ENCODE assay signal across 8 cellular contexts in the genomic region with DNA sequence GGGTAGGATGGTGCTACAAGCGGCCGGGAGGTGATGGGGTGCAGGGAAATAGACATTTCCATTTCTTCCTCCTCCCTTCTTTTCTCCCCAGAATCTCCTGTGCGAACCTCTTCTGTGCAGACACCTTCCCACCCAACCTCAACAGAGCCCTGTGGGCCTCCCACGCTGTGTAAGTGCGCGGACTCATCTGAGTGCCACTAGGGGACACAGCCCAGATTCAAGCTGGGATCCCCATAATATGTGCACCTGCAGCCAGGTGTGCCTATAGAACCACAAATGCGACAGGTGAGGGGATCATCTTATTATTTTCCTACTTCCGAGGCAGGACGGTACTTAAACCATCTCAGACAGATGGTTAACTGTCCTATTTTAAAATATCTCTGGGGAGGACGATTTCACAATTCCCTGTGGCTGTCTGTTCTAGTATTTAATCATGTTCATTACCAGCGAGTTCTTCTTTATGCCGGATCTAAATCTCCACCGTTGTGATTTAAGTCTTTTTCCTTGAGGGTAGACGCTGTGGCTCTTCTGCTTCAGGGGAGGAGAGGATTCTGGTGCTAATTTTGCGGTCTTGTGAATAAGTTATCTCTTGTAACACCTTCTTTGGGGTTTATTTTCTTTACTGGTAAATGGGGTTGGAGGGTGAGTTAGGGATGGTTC. TPM values are rescaled to one million over a fixed set of nuclear protein-coding genes. Genes with fewer than 3 reads are reported as not detected.
A peak's percentile ranks its signal among the peaks of the same experiment; 100 is the strongest.
DNase-seq lines count a peak whose midpoint lies in the region; ATAC-seq and TF ChIP-seq lines count a peak whose summit lies in the region.

No MANE protein-coding gene starts in this region.

- H3K9me3 ChIP-seq in HEK293 (ENCODE audit: control insufficient read depth, insufficient read depth, low read depth, low read length) (no peaks in the 10 kb centered on the region), SJCRH30 (replicated peaks) (no peaks in the 10 kb centered on the region), fibroblast of lung (ENCODE audit: control insufficient read depth, insufficient read depth, low read depth, low read length) (no peaks in the 10 kb centered on the region), skeletal muscle tissue (ENCODE audit: control insufficient read depth in 3 of 3, low read length in 3 of 3) (no peaks in the 10 kb centered on the region), aorta (ENCODE audit: control insufficient read depth, low read length) (no peaks in the 10 kb centered on the region)

- no peaks in the 10 kb centered on the region for H3K79me2 ChIP-seq in fibroblast of lung (ENCODE audit: control insufficient read depth, insufficient read depth, low read length)

- TF ChIP-seq CTCF in HEK293 (tag by site-specific recombination; IDR thresholded peaks at IDR 0.05) (no peak), fibroblast of lung (conservative IDR thresholded peaks at IDR 0.05 in 1 of 2, IDR thresholded peaks at IDR 0.05 in 1 of 2; ENCODE audit: low read depth in 1 of 2, low read length in 2 of 2) (no peak)

- CTCF ChIA-PET in HEK293 (lab: Yijun Ruan, JAX) = interaction anchor here (0.5 to 3.2 kb wide), 11 partner anchors 9 to 360 kb away, joined by 3 to 21 read pairs (median 5); no protein-coding TSS in a partner anchor

- H3K4me1 ChIP-seq in HEK293 (ENCODE audit: control insufficient read depth, insufficient read depth, low read length) (0 out of 2 replicates have a peak, but pooled peaks cover 4% of the 10 kb centered on the region), SJCRH30 (no peaks in the 10 kb centered on the region), fibroblast of lung (ENCODE audit: control insufficient read depth, extremely low read depth, insufficient read depth, low read length) (no peaks in the 10 kb centered on the region), skeletal muscle tissue (ENCODE audit: control insufficient read depth in 3 of 3, insufficient read depth in 3 of 3, low read length in 3 of 3) (peaks cover 11 to 17% (median 13%) of the 10 kb centered on the region in 3 donors), aorta (ENCODE audit: control insufficient read depth in 1 of 2, insufficient read depth in 2 of 2, low read length in 2 of 2) (no peaks in the 10 kb centered on the region)

- POLR2A ChIA-PET in HEK293 (lab: Yijun Ruan, JAX) = no interaction called here

- peak overlapping the region; percentile 74 for H3K4me2 ChIP-seq in fibroblast of lung (ENCODE audit: extremely low read depth, insufficient read depth, low read length)

- WGBS in aorta, 2 donors = 72 to 77% methylated on average over 15 of the region's 15 CpGs

- peak overlapping the region; percentile 79 for H2AFZ ChIP-seq in fibroblast of lung (ENCODE audit: low read length)

- no peak for ATAC-seq in aorta (ENCODE audit: low FRiP score)

- H3K36me3 ChIP-seq in HEK293 (ENCODE audit: control insufficient read depth in 2 of 2, insufficient read depth in 1 of 2, low read length in 2 of 2) (no peaks in the 10 kb centered on the region), SJCRH30 (no peaks in the 10 kb centered on the region), fibroblast of lung (ENCODE audit: control insufficient read depth, insufficient read depth, low read length) (no peaks in the 10 kb centered on the region), skeletal muscle tissue (ENCODE audit: control insufficient read depth in 3 of 3, insufficient read depth in 3 of 3, low read length in 3 of 3) (no peaks in the 10 kb centered on the region), aorta (ENCODE audit: control insufficient read depth in 1 of 2, insufficient read depth in 2 of 2, low read length in 1 of 2) (no peaks in the 10 kb centered on the region)

- DNase-seq in SJCRH30 (no peak), fibroblast of lung (ENCODE audit: low read depth in 2 of 2) (no peak), NCI-H2081 treated with DMSO at 0.1 percent for 48 hours (lab: John Stamatoyannopoulos, UW) (no peak), middle frontal gyrus (ENCODE audit: extremely low spot score, low spot score) (no peak), aorta (no peak)
- no peak for DNase-seq in activated CD4-positive, alpha-beta T cell treated with anti-CD3 and anti-CD28 coated beads for 48 hours

- peaks cover 34% of the 10 kb centered on the region; the same call in 1 of the 2 replicates for H3K27me3 ChIP-seq in SJCRH30
- H3K27me3 ChIP-seq in fibroblast of lung (ENCODE audit: control insufficient read depth, insufficient read depth, low read length) = peaks cover 29% of the 10 kb centered on the region
- peaks cover 16 to 35% (median 21%) of the 10 kb centered on the region in 3 donors for H3K27me3 ChIP-seq in skeletal muscle tissue (ENCODE audit: control insufficient read depth in 3 of 3, insufficient read depth in 3 of 3, low read length in 3 of 3)
- H3K27me3 ChIP-seq in aorta (ENCODE audit: control insufficient read depth in 1 of 2, insufficient read depth in 2 of 2, low read length in 1 of 2) = no peaks in the 10 kb centered on the region

- intact Hi-C loops in aorta (cut with DNase I) = loop anchor here (1.0 to 10.0 kb wide), 5 partner anchors 33 to 547 kb away; a partner anchor contains a TSS

- H3K9ac ChIP-seq in fibroblast of lung (ENCODE audit: insufficient read depth, low read length) (no peak overlapping the region), skeletal muscle tissue (ENCODE audit: low read depth in 1 of 3, low read length in 3 of 3) (no peak overlapping the region)

- H4K20me1 ChIP-seq in fibroblast of lung (ENCODE audit: control insufficient read depth, extremely low read depth, insufficient read depth, low read length) = no peaks in the 10 kb centered on the region

- no peak overlapping the region for H3K27ac ChIP-seq in HEK293 (ENCODE audit: extremely low read depth, low read depth, low read length)
- H3K27ac ChIP-seq in SJCRH30 = no peak overlapping the region
- no peak overlapping the region for H3K27ac ChIP-seq in fibroblast of lung (ENCODE audit: insufficient read depth, low read length)
- no peak overlapping the region for H3K27ac ChIP-seq in skeletal muscle tissue (ENCODE audit: low read depth, low read length)
- H3K27ac ChIP-seq in aorta (ENCODE audit: low read depth in 1 of 2, low read length in 2 of 2) = no peak overlapping the region

- no peak overlapping the region for H3K4me3 ChIP-seq in HEK293 (ENCODE audit: low read depth, low read length)
- H3K4me3 ChIP-seq in SJCRH30 = peak overlapping the region; percentile 38; the same call in 1 of the 2 replicates
- peak overlapping the region in 2 of 4 experiments; percentile 51 to 55 for H3K4me3 ChIP-seq in fibroblast of lung (replicated peaks in 1 of 4; ENCODE audit: control extremely low read depth in 1 of 4, insufficient read depth in 1 of 4, low read depth in 3 of 4, low read length in 4 of 4)
- H3K4me3 ChIP-seq in skeletal muscle tissue (ENCODE audit: low read length in 3 of 3) = peak overlapping the region; percentile 64 to 69 (median 66)
- H3K4me3 ChIP-seq in aorta (ENCODE audit: low read length in 2 of 2) = no peak overlapping the region

TF ChIP-seq in HEK293, 187 proteins besides CTCF, POLR2A, EP300 and RAD21:
- TF ChIP-seq ZNF391 (tag by site-specific recombination; IDR thresholded peaks at IDR 0.05; ENCODE audit: borderline replicate concordance, low read depth) (no peak), SCRT1 (tag by site-specific recombination; IDR thresholded peaks at IDR 0.05; ENCODE audit: borderline replicate concordance) (peak; percentile 83), ZNF670 (tag by site-specific recombination; IDR thresholded peaks at IDR 0.05; ENCODE audit: low read depth) (no peak), ZNF558 (tag by site-specific recombination; IDR thresholded peaks at IDR 0.05) (no peak), ZNF132 (tag by site-specific recombination; IDR thresholded peaks at IDR 0.05; ENCODE audit: borderline replicate concordance) (no peak), SCRT2 (tag by site-specific recombination; IDR thresholded peaks at IDR 0.05) (peak; percentile 86), ZNF544 (tag by site-specific recombination; IDR thresholded peaks at IDR 0.05) (no peak), ZIC2 (tag by site-specific recombination; IDR thresholded peaks at IDR 0.05) (no peak), ZNF121 (tag by site-specific recombination; IDR thresholded peaks at IDR 0.05) (no peak)
- TF ChIP-seq, protein P1, sequence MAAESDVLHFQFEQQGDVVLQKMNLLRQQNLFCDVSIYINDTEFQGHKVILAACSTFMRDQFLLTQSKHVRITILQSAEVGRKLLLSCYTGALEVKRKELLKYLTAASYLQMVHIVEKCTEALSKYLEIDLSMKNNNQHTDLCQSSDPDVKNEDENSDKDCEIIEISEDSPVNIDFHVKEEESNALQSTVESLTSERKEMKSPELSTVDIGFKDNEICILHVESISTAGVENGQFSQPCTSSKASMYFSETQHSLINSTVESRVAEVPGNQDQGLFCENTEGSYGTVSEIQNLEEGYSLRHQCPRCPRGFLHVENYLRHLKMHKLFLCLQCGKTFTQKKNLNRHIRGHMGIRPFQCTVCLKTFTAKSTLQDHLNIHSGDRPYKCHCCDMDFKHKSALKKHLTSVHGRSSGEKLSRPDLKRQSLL (tag by site-specific recombination; IDR thresholded peaks at IDR 0.05) = no peak

RNA-seq across cellular contexts. Expression of a gene that starts 17.2 kb away (rescaled TPM):
- not detected in 2 replicates for total RNA-seq in SJCRH30 (2014; rRNA removed; shearing (Covaris generic))
- total RNA-seq in fibroblast of lung = 7.4 and 11.4 TPM in 2 replicates
- polyA plus RNA-seq in fibroblast of lung = 5.4 and 7.6 TPM in 2 replicates
- polyA plus RNA-seq in fibroblast of lung (2012) = 3.8 and 7.7 TPM in 2 replicates
- 27.0 and 44.8 TPM in 2 replicates for polyA minus RNA-seq in fibroblast of lung (ENCODE audit: low replicate concordance)
- 7.3 TPM for total RNA-seq in skeletal muscle tissue
- 100 to 1,000 TPM in 1 of 2 donors, 10 to 100 TPM in 1; 70.4 to 114 TPM for total RNA-seq in aorta
- polyA plus RNA-seq in aorta = 10 to 100 TPM in 1 of 2 donors, 1 to 10 TPM in 1; 4.3 to 22.1 TPM

RNA-seq across cellular contexts. Expression of a gene that starts 31.3 kb away (rescaled TPM):
- total RNA-seq in SJCRH30 (2014; rRNA removed; shearing (Covaris generic)) = 10.6 and 11.8 TPM in 2 replicates
- total RNA-seq in fibroblast of lung (10.4 and 11.3 TPM in 2 replicates), skeletal muscle tissue (3.7 TPM), aorta (10 to 100 TPM; 14.5 to 16.9 TPM)
- polyA plus RNA-seq in fibroblast of lung (19.4 and 24.0 TPM in 2 replicates), aorta (10 to 100 TPM in 1 of 2 donors, 1 to 10 TPM in 1; 8.0 to 10.0 TPM)
- 9.6 and 12.5 TPM in 2 replicates for polyA plus RNA-seq in fibroblast of lung (2012)
- polyA minus RNA-seq in fibroblast of lung (ENCODE audit: low replicate concordance) = 12.9 and 22.3 TPM in 2 replicates

Comparison
In these comparisons a context has a peak if more than half of its experiments do, and no peak if none do; other contexts are left out.
1. H3K4me3 ChIP-seq: peak in SJCRH30 (single experiment) and skeletal muscle tissue (3 of 3); none in HEK293 (single experiment) and aorta (0 of 2).